In the genomic region with DNA sequence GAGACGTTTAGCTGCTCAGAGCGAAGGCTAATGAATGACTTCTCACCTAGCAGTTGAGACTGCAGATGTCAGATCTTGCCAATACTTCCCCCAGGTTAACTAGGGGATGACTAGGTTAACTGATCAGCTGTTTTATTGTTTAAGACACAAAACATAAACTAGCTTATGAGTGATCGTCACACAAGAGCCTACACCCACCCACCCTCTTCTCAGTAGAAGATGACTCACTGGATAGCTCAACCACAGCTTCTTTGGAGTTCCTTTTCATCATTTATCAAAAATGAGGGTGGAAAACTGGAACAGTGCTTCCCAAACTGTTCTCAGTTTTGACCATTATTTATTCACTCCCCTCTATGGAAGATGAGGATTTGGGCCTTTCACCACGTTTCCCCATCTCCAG, we compare ENCODE assay signal across 19 cellular contexts.
A peak's percentile ranks its signal among the peaks of the same experiment; 100 is the strongest.
DNase-seq lines count a peak whose midpoint lies in the region; ATAC-seq and TF ChIP-seq lines count a peak whose summit lies in the region.
"Had no signal": no experiment of that assay in that cellular context is flagged by ENCODE, and none has a peak within 500 bp of the region (broad histone marks: within the 10 kb centered on the region; RNA-seq: fewer than 3 reads in every experiment).

No MANE protein-coding gene starts in this region.

- H3K4me3 ChIP-seq in AG10803 (ENCODE audit: low read length) = no peak overlapping the region
- H3K4me3 ChIP-seq: lower lobe of right lung, prostate gland had no signal

- TF ChIP-seq CTCF in AG10803 (conservative IDR thresholded peaks at IDR 0.05; ENCODE audit: low read length) = no peak
- TF ChIP-seq CTCF in GM20000 (IDR thresholded peaks at IDR 0.05; ENCODE audit: extremely low read depth, missing control alignments) = no peak

- peak; percentile 41 for DNase-seq in AG10803 (ENCODE audit: low read depth)
- DNase-seq in GM03348 (ENCODE audit: low spot score) = peak; percentile 33
- peak; percentile 51 for DNase-seq in amniotic epithelial cell (ENCODE audit: low read depth)
- peak; percentile 15 for DNase-seq in kidney tubule cell (ENCODE audit: low spot score)
- DNase-seq in GM20000 (ENCODE audit: low spot score) = no peak
- DNase-seq: activated CD8-positive, alpha-beta memory T cell treated with anti-CD3 and anti-CD28 coated beads for 24 hours; activated naive CD4-positive, alpha-beta T cell treated with Interleukin-2 at 50 U/mL for 16 hours; BE2C; caudate nucleus; DMS79; effector CD4-positive, alpha-beta T cell; lower lobe of right lung; naive thymus-derived CD4-positive, alpha-beta T cell; NCI-H1694 treated with DMSO at 0.1 percent for 48 hours; NCI-H510A treated with DMSO at 0.1 percent for 48 hours; SK-N-SH had no signal

- no peak for ATAC-seq in HG03378 (IDR thresholded peaks at IDR 0.05; ENCODE audit: unreplicated experiment)
- ATAC-seq in GM18873 (IDR thresholded peaks at IDR 0.05; ENCODE audit: low FRiP score, unreplicated experiment) = no peak
- ATAC-seq: lower lobe of right lung; naive thymus-derived CD4-positive, alpha-beta T cell had no signal
